Comparison of ENCODE assay signal across 25 cellular contexts in the genomic region with DNA sequence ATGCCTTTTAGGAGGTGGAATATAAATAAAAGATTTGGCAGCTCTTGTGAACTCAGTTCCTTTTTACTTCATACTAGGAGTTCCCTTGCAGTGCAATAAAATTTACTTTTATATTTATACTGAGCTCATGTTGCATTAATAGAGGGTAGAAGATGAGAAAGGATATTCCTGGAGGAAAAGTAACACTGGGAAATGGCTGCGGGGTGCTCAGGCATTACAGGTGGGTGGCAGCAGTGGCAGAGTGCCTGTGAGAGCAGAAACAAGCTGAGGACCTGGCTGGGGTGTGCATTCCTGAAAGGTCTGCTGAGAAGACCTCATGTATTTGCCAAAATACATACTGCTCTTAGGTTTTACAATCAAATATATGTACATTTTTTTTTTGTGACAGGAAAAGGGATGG.
"Had no signal": no experiment of that assay in that cellular context is flagged by ENCODE, and none has a peak within 500 bp of the region (broad histone marks: within the 10 kb centered on the region; RNA-seq: fewer than 3 reads in every experiment).

No MANE protein-coding gene starts in this region.

- H3K27ac ChIP-seq: esophagus squamous epithelium, left ventricle myocardium inferior, right atrium auricular region, stomach, tibial artery, upper lobe of right lung had no signal

- H3K27me3 Mint-ChIP-seq: activated naive CD4-positive, alpha-beta T cell treated with anti-CD3 and anti-CD28 coated beads, Interleukin-2, amount 10 ng/mL, durations not matched to agents 7 days and 5 days had no signal

- DNase-seq: activated CD4-positive, alpha-beta T cell treated with anti-CD3 and anti-CD28 coated beads for 4 hours; activated CD4-positive, alpha-beta T cell treated with anti-CD3 and anti-CD28 coated beads, Interleukin-2, amount 50 U/mL, for 4 hours; activated CD8-positive, alpha-beta memory T cell treated with anti-CD3 and anti-CD28 coated beads, Interleukin-2, amount 50 U/mL, for 4 hours; activated gamma-delta T cell; activated naive CD4-positive, alpha-beta T cell treated with anti-CD3 and anti-CD28 coated beads, Interleukin-2, amount 10 ng/mL, durations not matched to agents 7 days and 5 days; activated naive CD8-positive, alpha-beta T cell treated with anti-CD3 and anti-CD28 coated beads, Interleukin-2, amount 10 ng/mL, durations not matched to agents 7 days and 5 days; activated T-cell treated with anti-CD3 and anti-CD28 coated beads, Interleukin-2, amount 50 U/mL, for 1 hour; dermis blood vessel endothelial cell; effector CD4-positive, alpha-beta T cell; esophagus squamous epithelium; foreskin melanocyte; left ventricle myocardium inferior; mucosa of descending colon; stimulated activated CD4-positive, alpha-beta T cell treated with anti-CD3 and anti-CD28 coated beads, Interleukin-1b, Interleukin-23, amount 100 ng/mL, for 48 hours; stimulated activated CD4-positive, alpha-beta T cell treated with anti-CD3 and anti-CD28 coated beads, Interleukin-4, amount 100 ng/mL, for 4 hours; stimulated activated CD8-positive, alpha-beta memory T cell treated with anti-CD3 and anti-CD28 coated beads, Interleukin-4, amount 100 ng/mL, for 48 hours; stomach; T-helper 1 cell; tibial artery; upper lobe of right lung had no signal

- H3K36me3 Mint-ChIP-seq: activated naive CD4-positive, alpha-beta T cell treated with anti-CD3 and anti-CD28 coated beads, Interleukin-2, amount 10 ng/mL, durations not matched to agents 7 days and 5 days; activated naive CD8-positive, alpha-beta T cell treated with anti-CD3 and anti-CD28 coated beads, Interleukin-2, amount 10 ng/mL, durations not matched to agents 7 days and 5 days; natural killer cell treated with Interleukin-12 subunit alpha and Interleukin-12 subunit beta and Interleukin-15 and Interleukin-18, amount 100 ng/mL, for 72 hours; stimulated activated memory B cell treated with anti-CD40 and anti-IgM and Interleukin-4, amounts not matched to agents 10 μg/mL and 1 μg/mL and 100 μg/mL, for 72 hours had no signal

- H3K27me3 ChIP-seq: esophagus squamous epithelium, right atrium auricular region, stomach, tibial artery, upper lobe of right lung had no signal

- ATAC-seq: mucosa of descending colon; natural killer cell treated with Interleukin-12 subunit alpha and Interleukin-12 subunit beta and Interleukin-15 and Interleukin-18, amount 100 ng/mL, for 72 hours; stimulated activated memory B cell treated with anti-CD40 and anti-IgM and Interleukin-4, amounts not matched to agents 10 μg/mL and 1 μg/mL and 100 μg/mL, for 72 hours; upper lobe of right lung had no signal

- H3K4me1 Mint-ChIP-seq: activated naive CD4-positive, alpha-beta T cell treated with anti-CD3 and anti-CD28 coated beads, Interleukin-2, amount 10 ng/mL, durations not matched to agents 7 days and 5 days; activated naive CD8-positive, alpha-beta T cell treated with anti-CD3 and anti-CD28 coated beads, Interleukin-2, amount 10 ng/mL, durations not matched to agents 7 days and 5 days; stimulated activated memory B cell treated with anti-CD40 and anti-IgM and Interleukin-4, amounts not matched to agents 10 μg/mL and 1 μg/mL and 100 μg/mL, for 72 hours had no signal

- H3K4me2 ChIP-seq: smooth muscle cell had no signal

- H3K9me3 Mint-ChIP-seq: activated naive CD4-positive, alpha-beta T cell treated with anti-CD3 and anti-CD28 coated beads, Interleukin-2, amount 10 ng/mL, durations not matched to agents 7 days and 5 days; activated naive CD8-positive, alpha-beta T cell treated with anti-CD3 and anti-CD28 coated beads, Interleukin-2, amount 10 ng/mL, durations not matched to agents 7 days and 5 days; natural killer cell treated with Interleukin-12 subunit alpha and Interleukin-12 subunit beta and Interleukin-15 and Interleukin-18, amount 100 ng/mL, for 72 hours; stimulated activated memory B cell treated with anti-CD40 and anti-IgM and Interleukin-4, amounts not matched to agents 10 μg/mL and 1 μg/mL and 100 μg/mL, for 72 hours; T-helper 2 cell treated with Interferon-gamma antibody and Interleukin-4, amounts not matched to agents 5 μg/mL and 100 μg/mL, for 36 hours had no signal

- H3K9me3 ChIP-seq: esophagus squamous epithelium, left ventricle myocardium inferior, mucosa of descending colon, right atrium auricular region, stomach, tibial artery, upper lobe of right lung had no signal

- H3K4me3 Mint-ChIP-seq: activated naive CD4-positive, alpha-beta T cell treated with anti-CD3 and anti-CD28 coated beads, Interleukin-2, amount 10 ng/mL, durations not matched to agents 7 days and 5 days; activated naive CD8-positive, alpha-beta T cell treated with anti-CD3 and anti-CD28 coated beads, Interleukin-2, amount 10 ng/mL, durations not matched to agents 7 days and 5 days; natural killer cell treated with Interleukin-12 subunit alpha and Interleukin-12 subunit beta and Interleukin-15 and Interleukin-18, amount 100 ng/mL, for 72 hours; stimulated activated memory B cell treated with anti-CD40 and anti-IgM and Interleukin-4, amounts not matched to agents 10 μg/mL and 1 μg/mL and 100 μg/mL, for 72 hours; T-helper 2 cell treated with Interferon-gamma antibody and Interleukin-4, amounts not matched to agents 5 μg/mL and 100 μg/mL, for 36 hours had no signal

- H3K4me3 ChIP-seq: esophagus squamous epithelium, left ventricle myocardium inferior, mucosa of descending colon, right atrium auricular region, smooth muscle cell, stomach, tibial artery, upper lobe of right lung had no signal

- H3K27ac Mint-ChIP-seq: activated naive CD4-positive, alpha-beta T cell treated with anti-CD3 and anti-CD28 coated beads, Interleukin-2, amount 10 ng/mL, durations not matched to agents 7 days and 5 days; activated naive CD8-positive, alpha-beta T cell treated with anti-CD3 and anti-CD28 coated beads, Interleukin-2, amount 10 ng/mL, durations not matched to agents 7 days and 5 days; natural killer cell treated with Interleukin-12 subunit alpha and Interleukin-12 subunit beta and Interleukin-15 and Interleukin-18, amount 100 ng/mL, for 72 hours; stimulated activated memory B cell treated with anti-CD40 and anti-IgM and Interleukin-4, amounts not matched to agents 10 μg/mL and 1 μg/mL and 100 μg/mL, for 72 hours; T-helper 2 cell treated with Interferon-gamma antibody and Interleukin-4, amounts not matched to agents 5 μg/mL and 100 μg/mL, for 36 hours had no signal

- H3K4me1 ChIP-seq: esophagus squamous epithelium, right atrium auricular region, tibial artery, upper lobe of right lung had no signal
